ENCODE assay signal across 26 cellular contexts in genomic region chr3:33034601-33035000, GRCh38.
"Had no signal": no experiment of that assay in that cellular context is flagged by ENCODE, and none has a peak within 500 bp of the region (broad histone marks: within the 10 kb centered on the region; RNA-seq: fewer than 3 reads in every experiment).

No MANE protein-coding gene starts in this region.

- H3K27me3 ChIP-seq: gastrocnemius medialis, neural progenitor cell, right atrium auricular region, suprapubic skin, transverse colon, vagina had no signal

- DNase-seq: effector memory CD4-positive, alpha-beta T cell; gastrocnemius medialis; head of caudate nucleus; kidney; mesendoderm; midbrain; naive thymus-derived CD4-positive, alpha-beta T cell; stimulated activated CD4-positive, alpha-beta T cell treated with anti-CD3 and anti-CD28 coated beads, Interleukin-12 subunit alpha, Interleukin-12 subunit beta, amount 100 ng/mL, for 4 hours; stimulated activated CD4-positive, alpha-beta T cell treated with anti-CD3 and anti-CD28 coated beads, Interleukin-1b, Interleukin-23, amount 100 ng/mL, for 48 hours; stimulated activated CD4-positive, alpha-beta T cell treated with anti-CD3 and anti-CD28 coated beads, Interleukin-4, amount 100 ng/mL, for 1 hour; stimulated activated CD8-positive, alpha-beta memory T cell treated with anti-CD3 and anti-CD28 coated beads, Interleukin-4, amount 100 ng/mL, for 48 hours; stimulated activated naive CD4-positive, alpha-beta T cell; stimulated activated naive CD8-positive, alpha-beta T cell treated with anti-CD3 and anti-CD28 coated beads, Interleukin-15, amount 100 ng/mL, for 72 hours; transverse colon had no signal

- H3K4me1 ChIP-seq: gastrocnemius medialis, neural progenitor cell, prostate gland, right atrium auricular region, suprapubic skin, transverse colon, vagina had no signal

- ATAC-seq: gastrocnemius medialis; left lobe of liver; naive thymus-derived CD4-positive, alpha-beta T cell; sciatic nerve; stimulated activated naive CD8-positive, alpha-beta T cell treated with anti-CD3 and anti-CD28 coated beads, Interleukin-15, amount 100 ng/mL, for 72 hours had no signal

- H2AFZ ChIP-seq: neural progenitor cell, parathyroid adenoma had no signal

- H3K36me3 ChIP-seq: neural progenitor cell, prostate gland had no signal

- H3K4me3 ChIP-seq: gastrocnemius medialis, lung, neural progenitor cell, prostate gland, right atrium auricular region, smooth muscle cell, suprapubic skin, transverse colon, vagina had no signal

- FAIRE-seq: colon, endothelial cell of umbilical vein, kidney had no signal

- H3K4me2 ChIP-seq: neural progenitor cell, smooth muscle cell had no signal

- H3K27ac ChIP-seq: gastrocnemius medialis, neural progenitor cell, parathyroid adenoma, prostate gland, right atrium auricular region, suprapubic skin, transverse colon, vagina had no signal

- H3K9me3 ChIP-seq: gastrocnemius medialis, prostate gland, right atrium auricular region, suprapubic skin, transverse colon, vagina had no signal

- H3K9ac ChIP-seq: neural progenitor cell, parathyroid adenoma had no signal
